8 cellular contexts compared by ENCODE assay signal in genomic region chr6:37210313-37210898, GRCh38. TPM values are rescaled to one million over a fixed set of nuclear protein-coding genes. Genes with fewer than 3 reads are reported as not detected.
DNase-seq lines count a peak whose midpoint lies in the region; ATAC-seq and TF ChIP-seq lines count a peak whose summit lies in the region.

No MANE protein-coding gene starts in this region.

- no peaks in the 10 kb centered on the region for H3K9me1 ChIP-seq in IMR-90 (ENCODE audit: insufficient read depth, low read length)

- peak overlapping the region; percentile 69; the same call in 1 of the 2 replicates for H2AK5ac ChIP-seq in IMR-90 (ENCODE audit: low read depth, low read length)

- H3K9me3 ChIP-seq in IMR-90 (ENCODE audit: control insufficient read depth, insufficient read depth, low read length) = no peaks in the 10 kb centered on the region
- H3K9me3 ChIP-seq in NT2/D1 (ENCODE audit: insufficient read depth, low read length) = no peaks in the 10 kb centered on the region
- no peaks in the 10 kb centered on the region for H3K9me3 ChIP-seq in endodermal cell (ENCODE audit: control insufficient read depth, low read length)

- peak overlapping the region; percentile 85; the same call in 1 of the 2 replicates for H2BK20ac ChIP-seq in IMR-90 (ENCODE audit: low read depth, low read length)

- peak; percentile 72 for TF ChIP-seq POLR2A in IMR-90 (IDR thresholded peaks at IDR 0.05; ENCODE audit: low read depth, low read length)

- H2BK15ac ChIP-seq in IMR-90 (ENCODE audit: low read depth, low read length) = peak overlapping the region; percentile 17; the same call in 1 of the 3 replicates

- H3K4me1 ChIP-seq in IMR-90 (ENCODE audit: control insufficient read depth, insufficient read depth, low read length) (no peaks in the 10 kb centered on the region), NT2/D1 (ENCODE audit: insufficient read depth, insufficient read length) (peaks cover 2% of the 10 kb centered on the region), endodermal cell (ENCODE audit: control insufficient read depth, insufficient read depth, low read length) (no peaks in the 10 kb centered on the region)

- peak overlapping the region; percentile 56 for H2AFZ ChIP-seq in IMR-90 (replicated peaks; ENCODE audit: low read length, poor library complexity)

- in situ Hi-C loops in IMR-90 (cut with MboI; ENCODE audit: low sequenced_read_pairs) = loop anchor here (5.0 to 10.0 kb wide), 3 partner anchors 188 to 443 kb away; partner anchors contain the start of gene C6orf89

- dilution Hi-C loops in IMR-90 (cut with HindIII; ENCODE audit: low sequenced_read_pairs, unreplicated experiment) = no loop called here

- DNase-seq in DMS 273 (lab: John Stamatoyannopoulos, UW; ENCODE audit: unreplicated experiment) = peak; percentile 92
- DNase-seq in IMR-90 = peak; percentile 85
- peak; percentile 68 for DNase-seq in NT2/D1 (ENCODE audit: low read depth, low spot score)
- DNase-seq in activated CD8-positive, alpha-beta memory T cell treated with anti-CD3 and anti-CD28 coated beads, Interleukin-2, amount 10 ng/mL, durations not matched to agents 7 days and 5 days = peak; percentile 88
- peak; percentile 93 for DNase-seq in endodermal cell
- DNase-seq in midbrain (lab: John Stamatoyannopoulos, UW) = peak; percentile 88
- DNase-seq in stimulated activated CD8-positive, alpha-beta memory T cell treated with anti-CD3 and anti-CD28 coated beads, Interleukin-7, amount 100 ng/mL, for 24 hours (ENCODE audit: low read depth) = peak; percentile 66

- peak; percentile 98 for TF ChIP-seq CTCF in IMR-90 (conservative IDR thresholded peaks at IDR 0.05; ENCODE audit: low read depth, low read length)
- TF ChIP-seq CTCF in endodermal cell (conservative IDR thresholded peaks at IDR 0.05) = peak; percentile 95

- H3K9me3 Mint-ChIP-seq in activated CD8-positive, alpha-beta memory T cell treated with anti-CD3 and anti-CD28 coated beads, Interleukin-2, amount 10 ng/mL, durations not matched to agents 7 days and 5 days (ENCODE audit: low read depth) = no peaks in the 10 kb centered on the region
- no peaks in the 10 kb centered on the region for H3K9me3 Mint-ChIP-seq in endodermal cell

- H3K4me1 Mint-ChIP-seq in activated CD8-positive, alpha-beta memory T cell treated with anti-CD3 and anti-CD28 coated beads, Interleukin-2, amount 10 ng/mL, durations not matched to agents 7 days and 5 days = peaks cover 46% of the 10 kb centered on the region
- H3K4me1 Mint-ChIP-seq in endodermal cell = peaks cover 1% of the 10 kb centered on the region

- 0 out of 2 replicates have a peak, but pooled peaks cover 4% of the 10 kb centered on the region for H4K20me1 ChIP-seq in IMR-90 (ENCODE audit: insufficient read depth, low read length)

- no peak overlapping the region for H3K23ac ChIP-seq in IMR-90 (ENCODE audit: low read depth, low read length)

- no peaks in the 10 kb centered on the region for H3K79me1 ChIP-seq in IMR-90 (ENCODE audit: low read depth in 1 of 2, low read length in 2 of 2)

- intact Hi-C loops in IMR-90 (cut with micrococcal nuclease) = loop anchor here (1.0 to 5.0 kb wide), 6 partner anchors 38 to 443 kb away; partner anchors contain the start of gene C6orf89

- H3K4me2 ChIP-seq in IMR-90 (ENCODE audit: low read depth, low read length) = no peak overlapping the region

- H3K27me3 ChIP-seq in IMR-90 (ENCODE audit: control insufficient read depth, insufficient read depth, low read length) (no peaks in the 10 kb centered on the region), NT2/D1 (ENCODE audit: insufficient read depth, insufficient read length) (no peaks in the 10 kb centered on the region), endodermal cell (ENCODE audit: control insufficient read depth, insufficient read depth, low read length, poor library complexity, severe bottlenecking) (no peaks in the 10 kb centered on the region)

- H3K4me3 ChIP-seq in IMR-90 (ENCODE audit: insufficient read depth, low read depth, low read length) (no peak overlapping the region), NT2/D1 (ENCODE audit: insufficient read length, low read depth) (no peak overlapping the region), endodermal cell (ENCODE audit: low read length) (no peak overlapping the region)

- H3K14ac ChIP-seq in IMR-90 (replicated peaks; ENCODE audit: low read depth, low read length) = no peak overlapping the region

- no peaks in the 10 kb centered on the region for H3K27me3 Mint-ChIP-seq in activated CD8-positive, alpha-beta memory T cell treated with anti-CD3 and anti-CD28 coated beads, Interleukin-2, amount 10 ng/mL, durations not matched to agents 7 days and 5 days
- H3K27me3 Mint-ChIP-seq in endodermal cell (ENCODE audit: insufficient read depth) = no peaks in the 10 kb centered on the region

- H2AK9ac ChIP-seq in IMR-90 (replicated peaks; ENCODE audit: low read depth, low read length, poor library complexity) = peak overlapping the region; percentile 15

- H4K5ac ChIP-seq in IMR-90 (ENCODE audit: low read depth, low read length) = no peak overlapping the region

- ATAC-seq in IMR-90 (ENCODE audit: low read depth) (peak; percentile 89), GM19463 (IDR thresholded peaks at IDR 0.05; ENCODE audit: unreplicated experiment) (no peak)
- ATAC-seq in activated CD8-positive, alpha-beta memory T cell treated with anti-CD3 and anti-CD28 coated beads, Interleukin-2, amount 10 ng/mL, durations not matched to agents 7 days and 5 days = peak; percentile 51

- H3K4me3 Mint-ChIP-seq in activated CD8-positive, alpha-beta memory T cell treated with anti-CD3 and anti-CD28 coated beads, Interleukin-2, amount 10 ng/mL, durations not matched to agents 7 days and 5 days = no peak overlapping the region
- no peak overlapping the region for H3K4me3 Mint-ChIP-seq in endodermal cell

- TF ChIP-seq RAD21 in IMR-90 (IDR thresholded peaks at IDR 0.05; ENCODE audit: low read length) = peak; percentile 99

- no peak overlapping the region for H3K56ac ChIP-seq in IMR-90 (ENCODE audit: extremely low read depth, insufficient read depth, low read length)

- peak overlapping the region; percentile 72 for H3K4ac ChIP-seq in IMR-90 (ENCODE audit: low read depth, low read length)

- no peaks in the 10 kb centered on the region for H3K36me3 Mint-ChIP-seq in activated CD8-positive, alpha-beta memory T cell treated with anti-CD3 and anti-CD28 coated beads, Interleukin-2, amount 10 ng/mL, durations not matched to agents 7 days and 5 days
- H3K36me3 Mint-ChIP-seq in endodermal cell (ENCODE audit: low read depth) = no peaks in the 10 kb centered on the region

- 0 out of 2 replicates have a peak overlapping the region, but pooled peaks have one; percentile 7 for H4K91ac ChIP-seq in IMR-90 (ENCODE audit: insufficient read depth, low read depth, low read length)

- H2BK120ac ChIP-seq in IMR-90 (ENCODE audit: low read depth, low read length) = peak overlapping the region; percentile 22; the same call in 1 of the 2 replicates

- no peaks in the 10 kb centered on the region for H3K36me3 ChIP-seq in IMR-90 (ENCODE audit: control insufficient read depth, insufficient read depth, low read length)
- no peaks in the 10 kb centered on the region for H3K36me3 ChIP-seq in NT2/D1 (ENCODE audit: insufficient read depth, insufficient read length, low read length)
- no peaks in the 10 kb centered on the region for H3K36me3 ChIP-seq in endodermal cell (ENCODE audit: control insufficient read depth, insufficient read depth, low read length)

- no peak overlapping the region for H3K18ac ChIP-seq in IMR-90 (ENCODE audit: low read depth, low read length)

- peak overlapping the region; percentile 91 for H3K27ac Mint-ChIP-seq in activated CD8-positive, alpha-beta memory T cell treated with anti-CD3 and anti-CD28 coated beads, Interleukin-2, amount 10 ng/mL, durations not matched to agents 7 days and 5 days
- no peak overlapping the region for H3K27ac Mint-ChIP-seq in endodermal cell

- H3K27ac ChIP-seq in IMR-90 (ENCODE audit: insufficient read depth, low read length) (no peak overlapping the region), endodermal cell (ENCODE audit: low read depth, low read length) (no peak overlapping the region)

- POLR2A ChIA-PET in IMR-90 (lab: Charles Lee; ENCODE audit: unreplicated experiment) = interaction anchor here (0.6 kb wide), 1 partner anchor 189 kb away, joined by 3 read pairs; no protein-coding TSS in a partner anchor

- CTCF ChIA-PET in IMR-90 (lab: Yijun Ruan, JAX) = interaction anchor here (0.6 to 3.4 kb wide), 18 partner anchors 10 to 444 kb away, joined by 3 to 30 read pairs (median 4); partner anchors contain the start of gene C6orf89
- CTCF ChIA-PET in activated CD8-positive, alpha-beta memory T cell treated with anti-CD3 and anti-CD28 coated beads, Interleukin-2, amount 10 ng/mL, durations not matched to agents 7 days and 5 days (lab: Charles Lee) = interaction anchor here (0.6 to 21.2 kb wide), 36 partner anchors 10 to 587 kb away, joined by 3 to 899 read pairs (median 4); partner anchors contain the start of genes C6orf89, MTCH1 and PIM1

- no TSS peak for BruUV-seq in IMR-90 (replicated peaks; lab: Mats Ljungman, UMichigan)

- no peak overlapping the region for H3K9ac ChIP-seq in IMR-90 (ENCODE audit: low read depth, low read length)
- no peak overlapping the region for H3K9ac ChIP-seq in NT2/D1 (ENCODE audit: insufficient read length, low read depth)
- no peak overlapping the region for H3K9ac ChIP-seq in endodermal cell (ENCODE audit: extremely low read depth, low read length, poor library complexity, severe bottlenecking)

- H4K8ac ChIP-seq in IMR-90 (ENCODE audit: low read depth in 2 of 2, low read length in 2 of 2) = peak overlapping the region in 1 of 2 experiments; percentile 60; a peak in 1 of 4 replicates

- 100% methylated on average over 1 of the region's 7 CpGs; no CpG with 5 or more reads in 1 of the 2 experiments for WGBS in IMR-90 (ENCODE audit: extremely low coverage in 2 of 2, insufficient read length in 1 of 2), 2 experiments
- WGBS in endodermal cell (ENCODE audit: insufficient coverage in 1 of 2, insufficient read length in 1 of 2), 2 experiments = 73 to 93% methylated on average over 5 to 7 of the region's 7 CpGs

- no peak overlapping the region for H2BK5ac ChIP-seq in IMR-90 (ENCODE audit: low read depth, low read length, poor library complexity, severe bottlenecking)

RNA-seq across cellular contexts. Expression of gene PIM1, which starts 40.5 kb away (rescaled TPM):
- total RNA-seq in IMR-90 (2012; rRNA removed) (6.1 and 7.2 TPM in 2 replicates), endodermal cell (10 to 100 TPM; 43.9 to 65.3 TPM)
- 12.8 and 18.5 TPM in 2 replicates for polyA plus RNA-seq in IMR-90 (2012; rRNA removed)
- polyA plus RNA-seq in IMR-90 (2012; cell fraction: cytosol; rRNA removed) = 12.2 and 21.8 TPM in 2 replicates
- 50.1 and 73.1 TPM in 2 replicates for polyA plus RNA-seq in IMR-90 (2012; cell fraction: nucleus; rRNA removed; ENCODE audit: low replicate concordance)
- 100 to 1,000 TPM; 361 to 464 TPM for total RNA-seq in activated CD8-positive, alpha-beta memory T cell treated with anti-CD3 and anti-CD28 coated beads, Interleukin-2, amount 10 ng/mL, durations not matched to agents 7 days and 5 days
- polyA plus RNA-seq in endodermal cell (2013, experiment 1 of 2) = 46.6 TPM
- 45.2 TPM for polyA plus RNA-seq in endodermal cell (2013, experiment 2 of 2)

RNA-seq across cellular contexts. Expression of gene TBC1D22B, which starts 47.2 kb away (rescaled TPM):
- total RNA-seq in IMR-90 (2012; rRNA removed) (6.6 and 7.5 TPM in 2 replicates), endodermal cell (10 to 100 TPM; 13.8 to 20.1 TPM)
- 7.1 and 7.5 TPM in 2 replicates for polyA plus RNA-seq in IMR-90 (2012; rRNA removed)
- 5.0 and 5.7 TPM in 2 replicates for polyA plus RNA-seq in IMR-90 (2012; cell fraction: cytosol; rRNA removed)
- 6.7 and 15.6 TPM in 2 replicates for polyA plus RNA-seq in IMR-90 (2012; cell fraction: nucleus; rRNA removed; ENCODE audit: low replicate concordance)
- total RNA-seq in activated CD8-positive, alpha-beta memory T cell treated with anti-CD3 and anti-CD28 coated beads, Interleukin-2, amount 10 ng/mL, durations not matched to agents 7 days and 5 days = 10 to 100 TPM; 17.3 to 17.9 TPM
- 13.9 TPM for polyA plus RNA-seq in endodermal cell (2013, experiment 1 of 2)
- 13.1 TPM for polyA plus RNA-seq in endodermal cell (2013, experiment 2 of 2)

RNA-seq across cellular contexts. Expression of gene TMEM217, which starts 47.5 kb away (rescaled TPM):
- total RNA-seq in IMR-90 (2012; rRNA removed) (1.4 TPM in 2 replicates), endodermal cell (1 to 10 TPM in 1 of 2 donors, under 1 TPM in 1; 0.95 to 1.6 TPM)
- 2.5 and 3.5 TPM in 2 replicates for polyA plus RNA-seq in IMR-90 (2012; rRNA removed)
- 0.83 and 2.4 TPM in 2 replicates for polyA plus RNA-seq in IMR-90 (2012; cell fraction: cytosol; rRNA removed)
- 2.2 and 9.6 TPM in 2 replicates for polyA plus RNA-seq in IMR-90 (2012; cell fraction: nucleus; rRNA removed; ENCODE audit: low replicate concordance)
- 1 to 10 TPM; 2.7 to 5.7 TPM for total RNA-seq in activated CD8-positive, alpha-beta memory T cell treated with anti-CD3 and anti-CD28 coated beads, Interleukin-2, amount 10 ng/mL, durations not matched to agents 7 days and 5 days
- 0.43 TPM for polyA plus RNA-seq in endodermal cell (2013, experiment 1 of 2)
- 0.41 TPM for polyA plus RNA-seq in endodermal cell (2013, experiment 2 of 2)

Comparison
In these comparisons a context has a peak if more than half of its experiments do, and no peak if none do; other contexts are left out.
1. RNA of gene PIM1, which starts 40.5 kb away (total RNA-seq): 361 to 464 TPM in activated CD8-positive, alpha-beta memory T cell treated with anti-CD3 and anti-CD28 coated beads, Interleukin-2, amount 10 ng/mL, durations not matched to agents 7 days and 5 days; 43.9 to 65.3 TPM in endodermal cell and 6.1 to 7.2 TPM in IMR-90; every median in the first group is over 4 times any median in the second.
2. Peak in every context shown above with its lines, with median percentiles within 50 percentile points of each other: DNase-seq.